2 cellular contexts compared by ENCODE assay signal in the genomic region with DNA sequence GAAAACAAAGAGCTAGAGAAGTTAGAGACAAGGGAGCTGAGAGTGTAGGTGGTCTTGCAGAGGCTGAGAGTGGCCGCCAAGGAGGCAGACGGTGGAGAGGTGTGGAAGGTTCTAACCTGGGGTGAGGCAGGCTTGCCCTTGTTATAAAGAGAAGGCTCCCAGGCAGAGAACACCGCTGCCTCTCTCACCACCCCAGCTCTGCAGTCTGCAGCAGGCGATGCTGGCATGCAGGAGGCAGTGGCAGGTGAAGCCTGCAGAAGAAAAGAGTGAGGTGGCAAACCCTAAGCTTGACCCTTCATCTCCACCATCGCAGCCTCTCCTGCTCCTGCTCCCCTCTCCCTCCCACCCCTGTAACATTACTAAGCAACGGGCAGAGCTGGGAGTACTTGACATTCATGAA.
TF ChIP-seq lines count a peak whose summit lies in the region.

No MANE protein-coding gene starts in this region.

TF ChIP-seq in H1, 55 proteins besides CTCF, POLR2A, EP300 and RAD21 (continues in another document):
- TF ChIP-seq E2F6 (IDR thresholded peaks at IDR 0.05) (no peak), JUND (IDR thresholded peaks at IDR 0.05; ENCODE audit: low read length) (no peak), TCF12 (IDR thresholded peaks at IDR 0.05; ENCODE audit: low read depth, low read length) (no peak), ASH2L (IDR thresholded peaks at IDR 0.05; ENCODE audit: low read length) (no peak), NANOG (IDR thresholded peaks at IDR 0.05; ENCODE audit: insufficient read depth, low read depth, low read length, poor library complexity, severe bottlenecking) (no peak), HDAC6 (IDR thresholded peaks at IDR 0.05; ENCODE audit: low read depth, low read length) (no peak), CHD7 (IDR thresholded peaks at IDR 0.05; ENCODE audit: insufficient replicate concordance, low read length) (no peak), CBX5 (IDR thresholded peaks at IDR 0.05; ENCODE audit: low read depth, low read length) (no peak), SP1 (IDR thresholded peaks at IDR 0.05; ENCODE audit: low read depth, low read length) (no peak), MAX (IDR thresholded peaks at IDR 0.05) (no peak), ZNF274 (IDR thresholded peaks at IDR 0.05; ENCODE audit: borderline replicate concordance, extremely low read depth, low read length) (no peak), EGR1 (IDR thresholded peaks at IDR 0.05; ENCODE audit: borderline replicate concordance, low read depth, low read length) (no peak), SP4 (IDR thresholded peaks at IDR 0.05; ENCODE audit: low read length) (no peak), PHF8 (conservative IDR thresholded peaks at IDR 0.05; ENCODE audit: low read depth, low read length) (no peak), BACH1 (IDR thresholded peaks at IDR 0.05; ENCODE audit: low read length) (no peak), CREB1 (IDR thresholded peaks at IDR 0.05) (no peak), YY1 (IDR thresholded peaks at IDR 0.05; ENCODE audit: low read depth, low read length) (no peak), RBBP5 (IDR thresholded peaks at IDR 0.05; ENCODE audit: borderline replicate concordance, low read depth, low read length) (no peak)

TF ChIP-seq in neural cell, 6 proteins besides CTCF, POLR2A, EP300 and RAD21:
- TF ChIP-seq EZH2 (IDR thresholded peaks at IDR 0.05; ENCODE audit: borderline replicate concordance, insufficient read depth, low read length, poor library complexity, severe bottlenecking) (no peak), MXI1 (conservative IDR thresholded peaks at IDR 0.05; ENCODE audit: poor library complexity, severe bottlenecking) (no peak), REST (IDR thresholded peaks at IDR 0.05; ENCODE audit: borderline replicate concordance) (no peak), POLR2AphosphoS5 (IDR thresholded peaks at IDR 0.05) (no peak), SMC3 (conservative IDR thresholded peaks at IDR 0.05; ENCODE audit: poor library complexity) (no peak), TAF1 (IDR thresholded peaks at IDR 0.05; ENCODE audit: low read depth) (no peak)
